8 cellular contexts compared by ENCODE assay signal in the genomic region with DNA sequence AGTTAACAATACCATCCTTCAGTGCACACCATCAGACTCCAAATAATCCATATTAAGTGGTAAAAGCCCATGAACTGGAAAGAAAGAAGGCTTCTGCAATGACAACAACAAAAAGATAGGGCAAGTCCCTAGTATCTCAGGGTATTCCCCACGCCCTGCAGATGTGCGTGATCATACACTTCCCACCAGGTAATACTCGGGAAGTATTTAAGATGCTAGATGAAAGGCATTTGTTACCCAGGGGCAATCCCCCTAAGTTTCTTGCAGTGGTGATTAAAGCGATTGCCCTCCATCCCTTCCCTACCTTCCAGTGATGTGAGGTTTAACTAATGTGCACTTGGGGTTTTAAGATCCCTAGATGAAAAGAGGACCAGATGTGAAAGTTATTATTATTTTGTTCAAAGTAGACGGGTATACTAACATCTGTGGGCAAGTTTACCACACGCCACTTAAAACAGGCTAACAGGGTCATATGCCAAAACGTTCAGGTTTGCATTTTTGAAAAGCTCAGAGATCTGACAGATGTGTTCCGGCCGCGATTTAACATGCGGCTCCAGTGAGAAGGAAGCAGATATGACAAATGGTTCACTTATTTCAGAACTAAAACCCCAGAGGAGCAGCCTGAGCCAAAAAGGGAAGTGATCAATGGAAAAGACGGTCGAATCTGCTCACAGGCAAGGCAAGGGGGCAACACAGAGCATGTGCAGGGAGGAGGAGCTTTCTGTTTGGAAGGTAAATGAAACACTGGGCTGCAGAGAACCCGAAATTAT. TPM values are rescaled to one million over a fixed set of nuclear protein-coding genes. Genes with fewer than 3 reads are reported as not detected.
DNase-seq lines count a peak whose midpoint lies in the region; ATAC-seq and TF ChIP-seq lines count a peak whose summit lies in the region.

No MANE protein-coding gene starts in this region.

- H3K4me3 ChIP-seq in CD8-positive, alpha-beta T cell (ENCODE audit: low read depth, low read length), result peak overlapping the region; percentile 23
- peak overlapping the region; percentile 13; the same call in 1 of the 2 replicates for H3K4me3 ChIP-seq in Karpas-422 (ENCODE audit: low read length)
- no peak overlapping the region for H3K4me3 ChIP-seq in brain microvascular endothelial cell (ENCODE audit: low read depth, low read length)

- H3K4me2 ChIP-seq in Karpas-422 (ENCODE audit: low read depth, low read length, poor library complexity, severe bottlenecking), result peak overlapping the region; percentile 52

- POLR2A ChIA-PET in CD8-positive, alpha-beta T cell (lab: Charles Lee), result no interaction called here

- CTCF ChIA-PET in CD8-positive, alpha-beta T cell (lab: Charles Lee), result interaction anchor here (0.8 to 1.5 kb wide), 4 partner anchors 22 to 254 kb away, joined by 3 read pairs; no protein-coding TSS in a partner anchor

- no peaks in the 10 kb centered on the region for H3K27me3 ChIP-seq in CD8-positive, alpha-beta T cell (ENCODE audit: insufficient read depth, low read length)
- H3K27me3 ChIP-seq in Karpas-422 (ENCODE audit: low read length) (no peaks in the 10 kb centered on the region), brain microvascular endothelial cell (replicated peaks) (no peaks in the 10 kb centered on the region)

- no peak overlapping the region for H3K27ac ChIP-seq in CD8-positive, alpha-beta T cell (ENCODE audit: low read depth, low read length)
- no peak overlapping the region for H3K27ac ChIP-seq in Karpas-422 (ENCODE audit: low read length)
- H3K27ac ChIP-seq in brain microvascular endothelial cell, result no peak overlapping the region

- no peak overlapping the region for H3K9ac ChIP-seq in Karpas-422 (ENCODE audit: low read length)

- peak overlapping the region; percentile 83 for H3K4me3 Mint-ChIP-seq in CD8-positive, alpha-beta T cell

- no peaks in the 10 kb centered on the region for H3K36me3 ChIP-seq in CD8-positive, alpha-beta T cell (ENCODE audit: insufficient read depth, low read length)
- H3K36me3 ChIP-seq in Karpas-422 (ENCODE audit: insufficient read depth, low read length) (no peaks in the 10 kb centered on the region), brain microvascular endothelial cell (replicated peaks) (peaks cover 5% of the 10 kb centered on the region)

- H3K9me3 ChIP-seq in CD8-positive, alpha-beta T cell (ENCODE audit: low read length), result no peaks in the 10 kb centered on the region
- H3K9me3 ChIP-seq in Karpas-422 (ENCODE audit: low read length), result no peaks in the 10 kb centered on the region

- H3K4me1 Mint-ChIP-seq in CD8-positive, alpha-beta T cell (ENCODE audit: low read depth), result peaks cover 21% of the 10 kb centered on the region

- no peaks in the 10 kb centered on the region for H3K79me2 ChIP-seq in Karpas-422 (ENCODE audit: low read length)

- H2AFZ ChIP-seq in Karpas-422 (ENCODE audit: low read length), result no peak overlapping the region

- intact Hi-C loops in CD8-positive, alpha-beta T cell (cut with DNase I, micrococcal nuclease), result no loop called here

- H3K27ac Mint-ChIP-seq in CD8-positive, alpha-beta T cell, result peak overlapping the region; percentile 85

- peak in 4 of 7 experiments; percentile 12 to 45 (median 34) for DNase-seq in CD8-positive, alpha-beta T cell
- DNase-seq in Karpas-422 (peak; percentile 77), activated T-cell treated with anti-CD3 and anti-CD28 coated beads for 48 hours (ENCODE audit: low read depth) (peak; percentile 56), D341Med (ENCODE audit: low spot score) (no peak), kidney tubule cell (ENCODE audit: low spot score) (no peak), brain microvascular endothelial cell (no peak)
- peak; percentile 46 to 60 (median 52) for DNase-seq in stimulated activated CD4-positive, alpha-beta T cell treated with anti-CD3 and anti-CD28 coated beads, Interleukin-12 subunit alpha, Interleukin-12 subunit beta, amount 100 ng/mL, for 48 hours (ENCODE audit: low read depth in 2 of 3, low spot score in 1 of 3)

- peaks cover 10% of the 10 kb centered on the region for H3K4me1 ChIP-seq in CD8-positive, alpha-beta T cell (ENCODE audit: insufficient read depth, low read length)
- H3K4me1 ChIP-seq in Karpas-422 (ENCODE audit: low read length), result peaks cover 14% of the 10 kb centered on the region

- TF ChIP-seq CTCF in CD8-positive, alpha-beta T cell (IDR thresholded peaks at IDR 0.05), result no peak
- TF ChIP-seq CTCF in brain microvascular endothelial cell (IDR thresholded peaks at IDR 0.05; ENCODE audit: low read depth, low read length, missing control alignments), result no peak

- ATAC-seq in CD8-positive, alpha-beta T cell, result peak; percentile 77
- ATAC-seq in GM21447 (IDR thresholded peaks at IDR 0.05; ENCODE audit: unreplicated experiment), result peak; percentile 98

- H3K27me3 Mint-ChIP-seq in CD8-positive, alpha-beta T cell (ENCODE audit: low read depth), result no peaks in the 10 kb centered on the region

- H3K9me2 ChIP-seq in Karpas-422 (replicated peaks; ENCODE audit: insufficient read depth, low read length), result no peaks in the 10 kb centered on the region

- no peaks in the 10 kb centered on the region for H3K36me3 Mint-ChIP-seq in CD8-positive, alpha-beta T cell

- in situ Hi-C loops in brain microvascular endothelial cell (cut with HindIII; ENCODE audit: low pct_ligation_motif_present, low sequenced_read_pairs), result no loop called here

- H3K9me3 Mint-ChIP-seq in CD8-positive, alpha-beta T cell, result no peaks in the 10 kb centered on the region

- no peaks in the 10 kb centered on the region for H4K20me1 ChIP-seq in Karpas-422 (ENCODE audit: insufficient read depth, low read depth, low read length)

RNA-seq across cellular contexts. Expression of a gene that starts 17.4 kb away (rescaled TPM):
- total RNA-seq in CD8-positive, alpha-beta T cell, result 1 to 10 TPM; 8.0 to 8.5 TPM
- total RNA-seq in Karpas-422 (2014; rRNA removed; shearing (Covaris generic); ENCODE audit: low replicate concordance), result 0.63 and 1.6 TPM in 2 replicates

Comparison
In these comparisons a context has a peak if more than half of its experiments do, and no peak if none do; other contexts are left out.
1. DNase-seq: peak in CD8-positive, alpha-beta T cell (4 of 7), Karpas-422 (single experiment), activated T-cell treated with anti-CD3 and anti-CD28 coated beads for 48 hours (single experiment) and stimulated activated CD4-positive, alpha-beta T cell treated with anti-CD3 and anti-CD28 coated beads, Interleukin-12 subunit alpha, Interleukin-12 subunit beta, amount 100 ng/mL, for 48 hours (3 of 3); none in D341Med (single experiment), kidney tubule cell (single experiment) and brain microvascular endothelial cell (single experiment).